27 cellular contexts compared by ENCODE assay signal in genomic region chr3:37474936-37475335, GRCh38. TPM values are rescaled to one million over a fixed set of nuclear protein-coding genes. Genes with fewer than 3 reads are reported as not detected.
DNase-seq lines count a peak whose midpoint lies in the region; ATAC-seq, FAIRE-seq and TF ChIP-seq lines count a peak whose summit lies in the region.
"Had no signal": no experiment of that assay in that cellular context is flagged by ENCODE, and none has a peak within 500 bp of the region (broad histone marks: within the 10 kb centered on the region; RNA-seq: fewer than 3 reads in every experiment).

No MANE protein-coding gene starts in this region.

- H3K36me3 ChIP-seq in liver (ENCODE audit: control insufficient read depth in 4 of 4, insufficient read depth in 3 of 4, low read depth in 1 of 4, low read length in 3 of 4) (no peaks in the 10 kb centered on the region), HepG2 (replicated peaks in 1 of 2; ENCODE audit: control insufficient read depth in 1 of 2, insufficient read depth in 2 of 2, low read length in 2 of 2) (no peaks in the 10 kb centered on the region)
- H3K36me3 ChIP-seq: prostate gland had no signal

- POLR2A ChIA-PET in HepG2 (lab: Yijun Ruan, JAX) = no interaction called here

- BruUV-seq in HepG2 (replicated peaks; lab: Mats Ljungman, UMichigan) = no TSS peak

- peaks cover 39% of the 10 kb centered on the region for H3K36me3 Mint-ChIP-seq in nephron progenitor cell (ENCODE audit: low read depth)
- H3K36me3 Mint-ChIP-seq: CD8-positive, alpha-beta memory T cell; memory B cell had no signal

- H2AFZ ChIP-seq in HepG2 (ENCODE audit: low read length) = no peak overlapping the region
- H2AFZ ChIP-seq: PC-9 had no signal

- H3K27ac Mint-ChIP-seq in nephron progenitor cell = no peak overlapping the region
- H3K27ac Mint-ChIP-seq: CD8-positive, alpha-beta memory T cell; memory B cell; T-helper 2 cell treated with Interferon-gamma antibody and Interleukin-4, amounts not matched to agents 5 μg/mL and 100 μg/mL, for 36 hours had no signal

- no peak overlapping the region for H3K4me3 ChIP-seq in liver (ENCODE audit: low read depth in 1 of 3, low read length in 3 of 3)
- no peak overlapping the region for H3K4me3 ChIP-seq in HepG2 (replicated peaks in 1 of 3; ENCODE audit: insufficient read depth in 1 of 3, low read depth in 2 of 3, low read length in 3 of 3)
- H3K4me3 ChIP-seq in cardiac fibroblast (replicated peaks in 1 of 2; ENCODE audit: low read depth in 2 of 2, low read length in 2 of 2) = no peak overlapping the region
- no peak overlapping the region for H3K4me3 ChIP-seq in lower leg skin (ENCODE audit: low read depth, poor library complexity, severe bottlenecking)
- H3K4me3 ChIP-seq: A549, PC-9, prostate gland, sigmoid colon, testis, vagina had no signal

- H4K20me1 ChIP-seq in HepG2 (ENCODE audit: insufficient read depth, low read length) = no peaks in the 10 kb centered on the region

- no peaks in the 10 kb centered on the region for H3K79me2 ChIP-seq in HepG2 (ENCODE audit: insufficient read depth, low read length)

- 54% methylated on average over 6 of the region's 6 CpGs for WGBS in liver
- WGBS in HepG2 (ENCODE audit: low lambda C conversion rate) = 44% methylated on average over 6 of the region's 6 CpGs
- 51 to 74% methylated on average over 6 of the region's 6 CpGs for WGBS in lower leg skin, 2 donors

- ATAC-seq in HepG2 = no peak
- no peak for ATAC-seq in HG03039 (IDR thresholded peaks at IDR 0.05; ENCODE audit: unreplicated experiment)
- ATAC-seq in GM19035 (IDR thresholded peaks at IDR 0.05; ENCODE audit: unreplicated experiment) = no peak
- ATAC-seq: HCT116; stimulated activated naive CD8-positive, alpha-beta T cell treated with anti-CD3 and anti-CD28 coated beads, Interleukin-15, Interleukin-2, amounts not matched to agents 100 U/mL and 50 U/mL, for 24 hours had no signal

- peaks cover 8% of the 10 kb centered on the region for H3K27me3 Mint-ChIP-seq in nephron progenitor cell (ENCODE audit: low read depth, poor library complexity)

- peaks cover 54% of the 10 kb centered on the region for H3K4me1 Mint-ChIP-seq in nephron progenitor cell
- H3K4me1 Mint-ChIP-seq: CD8-positive, alpha-beta memory T cell; memory B cell had no signal

- no peak overlapping the region for H3K4me2 ChIP-seq in HepG2 (ENCODE audit: low read depth, low read length)
- H3K4me2 ChIP-seq: A549, PC-9 had no signal

- no peaks in the 10 kb centered on the region for H3K9me3 Mint-ChIP-seq in nephron progenitor cell
- H3K9me3 Mint-ChIP-seq: CD8-positive, alpha-beta memory T cell; memory B cell; T-helper 2 cell treated with Interferon-gamma antibody and Interleukin-4, amounts not matched to agents 5 μg/mL and 100 μg/mL, for 36 hours had no signal

- CTCF ChIA-PET in HepG2 (lab: Yijun Ruan, JAX; ENCODE audit: low intra/inter-chr PET ratio, low total read pairs) = no interaction called here

- TF ChIP-seq POLR2A in HepG2 (IDR thresholded peaks at IDR 0.05; ENCODE audit: insufficient read depth in 1 of 2, low read depth in 2 of 2, low read length in 2 of 2) (no peak), lower leg skin (IDR thresholded peaks at IDR 0.05) (no peak)

- no peak for DNase-seq in HepG2 (ENCODE audit: low spot score)
- peak; percentile 10 to 22 for DNase-seq in cardiac fibroblast (ENCODE audit: low read depth in 2 of 2)
- peak; percentile 24 for DNase-seq in nephron progenitor cell
- DNase-seq in NCI-H1930 (lab: John Stamatoyannopoulos, UW) = no peak
- DNase-seq in lower leg skin (ENCODE audit: low spot score in 2 of 2) = no peak
- DNase-seq: activated CD4-positive, alpha-beta T cell treated with anti-CD3 and anti-CD28 coated beads for 4 hours; activated CD8-positive, alpha-beta memory T cell treated with anti-CD3 and anti-CD28 coated beads for 24 hours; activated effector memory CD4-positive, alpha-beta T cell treated with anti-CD3 and anti-CD28 coated beads, Interleukin-2, amount 50 U/mL, for 16 hours; CD8-positive, alpha-beta memory T cell; NCI-H1436; NK-92 treated with Interleukin-12 subunit alpha and Interleukin-12 subunit beta, amount 100 ng/mL, for 24 hours; PC-9; Right ventricle myocardium superior; sigmoid colon; stimulated activated naive CD8-positive, alpha-beta T cell treated with anti-CD3 and anti-CD28 coated beads, Interleukin-15, Interleukin-2, amounts not matched to agents 100 U/mL and 50 U/mL, for 24 hours; testis had no signal

- no peak for FAIRE-seq in HepG2 (lab: Jason Lieb, UNC)
- FAIRE-seq: A549, endothelial cell of umbilical vein had no signal

- H3K27ac ChIP-seq in liver (ENCODE audit: low read depth in 1 of 2, low read length in 2 of 2) (no peak overlapping the region), HepG2 (ENCODE audit: extremely low read length, insufficient read depth, low read length) (no peak overlapping the region)
- H3K27ac ChIP-seq: A549, neutrophil, PC-9, prostate gland, sigmoid colon, vagina had no signal

- H3K4me1 ChIP-seq in liver (ENCODE audit: control insufficient read depth in 4 of 4, insufficient read depth in 4 of 4, low read length in 3 of 4) (peaks cover 0 to 9% (median 0%) of the 10 kb centered on the region in 4 donors), HepG2 (ENCODE audit: insufficient read depth, low read length) (no peaks in the 10 kb centered on the region)
- H3K4me1 ChIP-seq: A549, prostate gland had no signal

- intact Hi-C loops in HepG2 (cut with micrococcal nuclease; ENCODE audit: unreplicated experiment) = no loop called here
- intact Hi-C loops in lower leg skin (cut with DNase I; ENCODE audit: low total_unique reads) = no loop called here

- in situ Hi-C loops in HepG2 (cut with HindIII; ENCODE audit: extremely low pct_ligation_motif_present, low pct_unique_long_range_greater_than_20kb) = no loop called here

- H3K9me3 ChIP-seq in liver (ENCODE audit: control insufficient read depth in 4 of 4, low read length in 3 of 4) (no peaks in the 10 kb centered on the region), HepG2 (ENCODE audit: low read length) (no peaks in the 10 kb centered on the region)
- H3K9me3 ChIP-seq: A549, neutrophil, prostate gland, sigmoid colon, testis, vagina had no signal

- TF ChIP-seq CTCF in liver (IDR thresholded peaks at IDR 0.05; ENCODE audit: low read depth, low read length, missing input control) (no peak), HepG2 (CRISPR knock-in tag; IDR thresholded peaks at IDR 0.05) (no peak), cardiac fibroblast (IDR thresholded peaks at IDR 0.05; ENCODE audit: low read depth, low read length) (no peak), nephron progenitor cell (IDR thresholded peaks at IDR 0.05) (no peak), lower leg skin (IDR thresholded peaks at IDR 0.05) (no peak)

- H3K27me3 ChIP-seq in liver (ENCODE audit: control insufficient read depth in 4 of 4, insufficient read depth in 4 of 4, low read length in 3 of 4) = no peaks in the 10 kb centered on the region
- no peaks in the 10 kb centered on the region; a peak in 1 of 5 replicates for H3K27me3 ChIP-seq in HepG2 (ENCODE audit: control insufficient read depth in 1 of 2, insufficient read depth in 2 of 2, low read length in 2 of 2)
- H3K27me3 ChIP-seq: neutrophil, sigmoid colon, testis, vagina had no signal

- H3K9ac ChIP-seq in liver (ENCODE audit: low read depth in 1 of 2, low read length in 2 of 2) (no peak overlapping the region), HepG2 (ENCODE audit: insufficient read depth, low read depth, low read length) (no peak overlapping the region)

- TF ChIP-seq RAD21 in liver (IDR thresholded peaks at IDR 0.05) (no peak), HepG2 (CRISPR knock-in tag; IDR thresholded peaks at IDR 0.05) (no peak)

- TF ChIP-seq EP300 in HepG2 (IDR thresholded peaks at IDR 0.05; ENCODE audit: low read depth in 2 of 2, low read length in 2 of 2) (no peak), HepG2 (CRISPR knock-in tag; IDR thresholded peaks at IDR 0.05; ENCODE audit: borderline replicate concordance) (no peak)

- H3K4me3 Mint-ChIP-seq in nephron progenitor cell = no peak overlapping the region
- H3K4me3 Mint-ChIP-seq: CD8-positive, alpha-beta memory T cell; memory B cell; T-helper 2 cell treated with Interferon-gamma antibody and Interleukin-4, amounts not matched to agents 5 μg/mL and 100 μg/mL, for 36 hours had no signal

TF ChIP-seq in liver, 16 proteins besides CTCF, POLR2A, EP300 and RAD21:
- TF ChIP-seq SP1 (IDR thresholded peaks at IDR 0.05) (no peak), NR2F2 (IDR thresholded peaks at IDR 0.05) (peak; percentile 9)

RNA-seq across cellular contexts. Expression of gene ITGA9, which starts 23.0 kb away (rescaled TPM):
- 10 to 100 TPM; 17.7 to 29.2 TPM for total RNA-seq in liver
- polyA plus RNA-seq in liver = 1 to 10 TPM; 2.4 to 9.0 TPM
- total RNA-seq in HepG2 (2016; rRNA removed; fragmentation: Illumina TruSeq; extraction: Trizol) = 0.02 and 0.08 TPM in 2 replicates
- total RNA-seq in HepG2 (2016; cell fraction: cytosol; rRNA removed; fragmentation: Illumina TruSeq; extraction: Trizol; ENCODE audit: low read depth) = 0.10 TPM in 1 of 2 replicates, not detected in the other
- 0.06 and 0.12 TPM in 2 replicates for total RNA-seq in HepG2 (2016; cell fraction: insoluble cytoplasmic fraction; rRNA removed; fragmentation: Illumina TruSeq; extraction: Trizol)
- not detected in 2 replicates for total RNA-seq in HepG2 (2016; cell fraction: membrane; rRNA removed; fragmentation: Illumina TruSeq; extraction: Trizol)
- total RNA-seq in HepG2 (2016; cell fraction: nucleus; rRNA removed; fragmentation: Illumina TruSeq; extraction: Trizol) = 0.19 TPM in 1 of 2 replicates, not detected in the other
- polyA plus RNA-seq in HepG2 (2011; rRNA removed) = 0.01 and 0.09 TPM in 2 replicates
- 0.03 TPM in 1 of 2 replicates, not detected in the other for polyA plus RNA-seq in HepG2 (2011; cell fraction: cytosol; rRNA removed)
- polyA plus RNA-seq in HepG2 (2011; cell fraction: nucleus; rRNA removed) = 0.06 and 0.14 TPM in 2 replicates
- 0.09 and 0.17 TPM in 2 replicates for polyA plus RNA-seq in HepG2 (2012)
- polyA plus RNA-seq in HepG2 (2016; cell fraction: cytosol; fragmentation: Illumina TruSeq; extraction: Trizol; ENCODE audit: low read depth) = not detected in 2 replicates
- polyA plus RNA-seq in HepG2 (2016; cell fraction: insoluble cytoplasmic fraction; fragmentation: Illumina TruSeq; extraction: Trizol; ENCODE audit: low read depth) = not detected in 2 replicates
- polyA plus RNA-seq in HepG2 (2016; cell fraction: membrane; fragmentation: Illumina TruSeq; extraction: Trizol; ENCODE audit: low read depth) = not detected in 2 replicates
- 0.56 TPM in 1 of 2 replicates, not detected in the other for polyA plus RNA-seq in HepG2 (2016; cell fraction: nucleus; fragmentation: Illumina TruSeq; extraction: Trizol; ENCODE audit: insufficient read depth, low read depth)
- 0.07 and 0.14 TPM in 2 replicates for polyA minus RNA-seq in HepG2 (2011; rRNA and poly(A)+ RNA removed; ENCODE audit: low replicate concordance)
- polyA minus RNA-seq in HepG2 (2011; cell fraction: cytosol; rRNA and poly(A)+ RNA removed) = not detected in 2 replicates
- 0.25 and 0.39 TPM in 2 replicates for polyA minus RNA-seq in HepG2 (2011; cell fraction: nucleus; rRNA and poly(A)+ RNA removed)
- 1 to 10 TPM; 2.4 to 7.6 (median 4.2) TPM for total RNA-seq in lower leg skin
- total RNA-seq: PC-9 had no signal
- polyA plus RNA-seq: CD8-positive, alpha-beta memory T cell had no signal

Comparison
In these comparisons a context has a peak if more than half of its experiments do, and no peak if none do; other contexts are left out.
1. DNase-seq: peak in cardiac fibroblast (2 of 2) and nephron progenitor cell (single experiment); none in HepG2 (single experiment), NCI-H1930 (0 of 2) and lower leg skin (0 of 2).